In the genomic region with DNA sequence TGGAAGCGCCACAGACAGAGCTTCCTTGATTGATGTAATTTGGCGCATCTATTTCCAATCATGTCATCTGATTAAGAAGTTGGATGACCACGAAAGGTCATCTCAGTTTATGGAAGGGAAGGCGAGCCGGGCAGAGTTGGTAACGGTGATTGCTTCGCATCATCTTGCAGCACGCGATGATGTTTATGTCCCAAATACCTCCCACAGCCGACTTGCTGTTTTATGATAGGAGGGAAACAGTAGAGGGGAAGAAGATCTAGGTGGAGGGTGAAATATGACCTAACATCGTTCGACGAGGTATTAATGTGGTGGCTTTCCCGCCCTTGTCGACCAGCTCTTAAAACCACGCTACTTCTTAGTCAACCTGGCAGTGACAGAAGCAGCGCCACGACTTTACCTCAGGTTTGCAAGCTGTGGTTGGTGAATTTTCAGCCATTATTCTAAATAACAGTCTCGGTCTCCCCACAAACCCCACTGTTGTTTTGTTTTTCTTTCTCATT, we compare ENCODE assay signal across 1 cellular context.
TF ChIP-seq lines count a peak whose summit lies in the region.

No MANE protein-coding gene starts in this region.

TF ChIP-seq in HepG2, 621 proteins besides CTCF, POLR2A, EP300 and RAD21 (continued from another document):
- TF ChIP-seq BRF2 (CRISPR knock-in tag; IDR thresholded peaks at IDR 0.05) (no peak), ZNF644 (CRISPR knock-in tag; IDR thresholded peaks at IDR 0.05; ENCODE audit: low read depth) (no peak), ZNF7 (CRISPR knock-in tag; IDR thresholded peaks at IDR 0.05) (no peak), NR3C1 (CRISPR knock-in tag; IDR thresholded peaks at IDR 0.05) (no peak), REST (IDR thresholded peaks at IDR 0.05; ENCODE audit: borderline replicate concordance in 1 of 2, low read depth in 1 of 2, low read length in 2 of 2) (no peak), IRF2 (CRISPR knock-in tag; IDR thresholded peaks at IDR 0.05) (no peak), ZNF629 (CRISPR knock-in tag; conservative IDR thresholded peaks at IDR 0.05) (no peak)
- TF ChIP-seq, protein P1, sequence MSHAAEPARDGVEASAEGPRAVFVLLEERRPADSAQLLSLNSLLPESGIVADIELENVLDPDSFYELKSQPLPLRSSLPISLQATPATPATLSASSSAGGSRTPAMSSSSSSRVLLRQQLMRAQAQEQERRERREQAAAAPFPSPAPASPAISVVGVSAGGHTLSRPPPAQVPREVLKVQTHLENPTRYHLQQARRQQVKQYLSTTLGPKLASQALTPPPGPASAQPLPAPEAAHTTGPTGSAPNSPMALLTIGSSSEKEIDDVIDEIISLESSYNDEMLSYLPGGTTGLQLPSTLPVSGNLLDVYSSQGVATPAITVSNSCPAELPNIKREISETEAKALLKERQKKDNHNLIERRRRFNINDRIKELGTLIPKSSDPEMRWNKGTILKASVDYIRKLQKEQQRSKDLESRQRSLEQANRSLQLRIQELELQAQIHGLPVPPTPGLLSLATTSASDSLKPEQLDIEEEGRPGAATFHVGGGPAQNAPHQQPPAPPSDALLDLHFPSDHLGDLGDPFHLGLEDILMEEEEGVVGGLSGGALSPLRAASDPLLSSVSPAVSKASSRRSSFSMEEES (CRISPR knock-in tag; IDR thresholded peaks at IDR 0.05) = no peak
